Comparison of ENCODE assay signal across 18 cellular contexts in genomic region chr13:20116213-20116612, GRCh38. TPM values are rescaled to one million over a fixed set of nuclear protein-coding genes. Genes with fewer than 3 reads are reported as not detected.
DNase-seq lines count a peak whose midpoint lies in the region; ATAC-seq and TF ChIP-seq lines count a peak whose summit lies in the region.
"Had no signal": no experiment of that assay in that cellular context is flagged by ENCODE, and none has a peak within 500 bp of the region (broad histone marks: within the 10 kb centered on the region; RNA-seq: fewer than 3 reads in every experiment).

No MANE protein-coding gene starts in this region.

- no peak overlapping the region for H2AK5ac ChIP-seq in IMR-90 (ENCODE audit: low read depth, low read length)

- no peak overlapping the region for H4K8ac ChIP-seq in IMR-90 (ENCODE audit: low read depth in 2 of 2, low read length in 2 of 2)

- H4K91ac ChIP-seq in IMR-90 (ENCODE audit: insufficient read depth, low read depth, low read length): no peak overlapping the region

- TF ChIP-seq POLR2A in IMR-90 (IDR thresholded peaks at IDR 0.05; ENCODE audit: low read depth, low read length) (no peak), uterus (IDR thresholded peaks at IDR 0.05) (no peak)

- H3K9me3 Mint-ChIP-seq in natural killer cell (no peaks in the 10 kb centered on the region), chondrocyte (ENCODE audit: low read depth) (no peaks in the 10 kb centered on the region), neural progenitor cell (no peaks in the 10 kb centered on the region)
- H3K9me3 Mint-ChIP-seq in natural killer cell treated with Interleukin-12 subunit alpha and Interleukin-12 subunit beta and Interleukin-15 and Interleukin-18, amount 100 ng/mL, for 72 hours: no peaks in the 10 kb centered on the region

- no peak overlapping the region for H2AK9ac ChIP-seq in IMR-90 (replicated peaks; ENCODE audit: low read depth, low read length, poor library complexity)

- H2BK20ac ChIP-seq in IMR-90 (ENCODE audit: low read depth, low read length): no peak overlapping the region

- H2BK5ac ChIP-seq in IMR-90 (ENCODE audit: low read depth, low read length, poor library complexity, severe bottlenecking): no peak overlapping the region

- TF ChIP-seq RAD21 in IMR-90 (IDR thresholded peaks at IDR 0.05; ENCODE audit: low read length): no peak

- H3K9me3 ChIP-seq in IMR-90 (ENCODE audit: control insufficient read depth, insufficient read depth, low read length) (no peaks in the 10 kb centered on the region), neural progenitor cell (ENCODE audit: low read depth) (no peaks in the 10 kb centered on the region), uterus (no peaks in the 10 kb centered on the region)
- H3K9me3 ChIP-seq: A549 had no signal

- dilution Hi-C loops in IMR-90 (cut with HindIII; ENCODE audit: low sequenced_read_pairs, unreplicated experiment): no loop called here

- ATAC-seq in natural killer cell: no peak
- no peak for ATAC-seq in natural killer cell treated with Interleukin-12 subunit alpha and Interleukin-12 subunit beta and Interleukin-15 and Interleukin-18, amount 100 ng/mL, for 72 hours
- no peak for ATAC-seq in IMR-90 (ENCODE audit: low read depth)
- ATAC-seq: A549, SK-N-SH treated with all-trans-retinoic acid at 6 μM for 48 hours had no signal

- H3K9ac ChIP-seq in IMR-90 (ENCODE audit: low read depth, low read length) (no peak overlapping the region), neural progenitor cell (no peak overlapping the region)

- peaks cover 5 to 19% of the 10 kb centered on the region in 2 donors for H3K27me3 Mint-ChIP-seq in natural killer cell (ENCODE audit: low read depth in 2 of 2)
- H3K27me3 Mint-ChIP-seq in natural killer cell treated with Interleukin-12 subunit alpha and Interleukin-12 subunit beta and Interleukin-15 and Interleukin-18, amount 100 ng/mL, for 72 hours: peaks cover 9 to 19% of the 10 kb centered on the region in 2 donors
- H3K27me3 Mint-ChIP-seq in chondrocyte (ENCODE audit: low read depth): no peaks in the 10 kb centered on the region
- peaks cover 8% of the 10 kb centered on the region for H3K27me3 Mint-ChIP-seq in neural progenitor cell (ENCODE audit: insufficient read depth, low read depth)

- peaks cover 37% of the 10 kb centered on the region for H3F3A ChIP-seq in neural progenitor cell (ENCODE audit: low read depth)

- no peak overlapping the region for H2BK15ac ChIP-seq in IMR-90 (ENCODE audit: low read depth, low read length)

- no peak overlapping the region for H3K14ac ChIP-seq in IMR-90 (replicated peaks; ENCODE audit: low read depth, low read length)

- H3K27ac Mint-ChIP-seq in natural killer cell (no peak overlapping the region), chondrocyte (ENCODE audit: unreplicated experiment) (no peak overlapping the region), neural progenitor cell (no peak overlapping the region)
- no peak overlapping the region for H3K27ac Mint-ChIP-seq in natural killer cell treated with Interleukin-12 subunit alpha and Interleukin-12 subunit beta and Interleukin-15 and Interleukin-18, amount 100 ng/mL, for 72 hours
- H3K27ac Mint-ChIP-seq: CD14-positive monocyte had no signal

- no peak overlapping the region for H2BK120ac ChIP-seq in IMR-90 (ENCODE audit: low read depth, low read length)

- no peaks in the 10 kb centered on the region; the same call in 1 of the 2 replicates for H3K27me3 ChIP-seq in IMR-90 (ENCODE audit: control insufficient read depth, insufficient read depth, low read length)
- no peaks in the 10 kb centered on the region for H3K27me3 ChIP-seq in neural progenitor cell
- H3K27me3 ChIP-seq in uterus: no peaks in the 10 kb centered on the region

- H3K18ac ChIP-seq in IMR-90 (ENCODE audit: low read depth, low read length): no peak overlapping the region

- H3K36me3 Mint-ChIP-seq in natural killer cell: no peaks in the 10 kb centered on the region
- no peaks in the 10 kb centered on the region for H3K36me3 Mint-ChIP-seq in natural killer cell treated with Interleukin-12 subunit alpha and Interleukin-12 subunit beta and Interleukin-15 and Interleukin-18, amount 100 ng/mL, for 72 hours
- H3K36me3 Mint-ChIP-seq in chondrocyte (ENCODE audit: low read depth): no peaks in the 10 kb centered on the region
- no peaks in the 10 kb centered on the region for H3K36me3 Mint-ChIP-seq in neural progenitor cell
- H3K36me3 Mint-ChIP-seq: CD14-positive monocyte had no signal

- H2AFZ ChIP-seq in IMR-90 (replicated peaks; ENCODE audit: low read length, poor library complexity) (peak overlapping the region; percentile 43), neural progenitor cell (replicated peaks) (no peak overlapping the region)

- H3K4me3 ChIP-seq in IMR-90 (ENCODE audit: insufficient read depth, low read depth, low read length) (no peak overlapping the region), neural progenitor cell (no peak overlapping the region), coronary artery (no peak overlapping the region), uterus (no peak overlapping the region)
- H3K4me3 ChIP-seq: A549 had no signal

- no peaks in the 10 kb centered on the region for H4K20me1 ChIP-seq in IMR-90 (ENCODE audit: insufficient read depth, low read length)
- H4K20me1 ChIP-seq in neural progenitor cell (ENCODE audit: low read depth): no peaks in the 10 kb centered on the region

- no peak overlapping the region for H3K23ac ChIP-seq in IMR-90 (ENCODE audit: low read depth, low read length)

- POLR2A ChIA-PET in IMR-90 (lab: Charles Lee; ENCODE audit: unreplicated experiment): no interaction called here

- H3K4me1 ChIP-seq in IMR-90 (ENCODE audit: control insufficient read depth, insufficient read depth, low read length): peaks cover 8% of the 10 kb centered on the region; the same call in 1 of the 2 replicates
- no peaks in the 10 kb centered on the region for H3K4me1 ChIP-seq in neural progenitor cell
- H3K4me1 ChIP-seq in uterus: no peaks in the 10 kb centered on the region

- H3K9me1 ChIP-seq in IMR-90 (ENCODE audit: insufficient read depth, low read length): no peaks in the 10 kb centered on the region

- no peak overlapping the region for H3K4ac ChIP-seq in IMR-90 (ENCODE audit: low read depth, low read length)

- H3K79me2 ChIP-seq in neural progenitor cell (ENCODE audit: low read depth): no peaks in the 10 kb centered on the region

- H3K4me3 Mint-ChIP-seq in natural killer cell (peak overlapping the region; percentile 37), chondrocyte (ENCODE audit: unreplicated experiment) (no peak overlapping the region), neural progenitor cell (no peak overlapping the region)
- no peak overlapping the region for H3K4me3 Mint-ChIP-seq in natural killer cell treated with Interleukin-12 subunit alpha and Interleukin-12 subunit beta and Interleukin-15 and Interleukin-18, amount 100 ng/mL, for 72 hours
- H3K4me3 Mint-ChIP-seq: CD14-positive monocyte had no signal

- in situ Hi-C loops in IMR-90 (cut with MboI; ENCODE audit: low sequenced_read_pairs): no loop called here

- CTCF ChIA-PET in IMR-90 (lab: Yijun Ruan, JAX): no interaction called here

- no peak overlapping the region for H3K56ac ChIP-seq in IMR-90 (ENCODE audit: extremely low read depth, insufficient read depth, low read length)

- intact Hi-C loops in natural killer cell (cut with micrococcal nuclease) (no loop called here), IMR-90 (cut with micrococcal nuclease) (no loop called here), uterus (cut with DNase I; ENCODE audit: low total_unique reads) (no loop called here)

- DNase-seq in natural killer cell (no peak), IMR-90 (no peak), chondrocyte (ENCODE audit: low spot score) (no peak), neural progenitor cell (ENCODE audit: low spot score) (no peak), coronary artery (ENCODE audit: low spot score) (no peak), mucosa of gallbladder (ENCODE audit: low spot score) (no peak), uterus (no peak)
- no peak for DNase-seq in natural killer cell treated with Interleukin-12 subunit alpha and Interleukin-12 subunit beta and Interleukin-15 and Interleukin-18, amount 100 ng/mL, for 72 hours (ENCODE audit: low spot score)
- DNase-seq: DMS53, NCI-H1092, NCI-H1694, NCI-H345, NCI-H748 treated with DMSO at 0.1 percent for 48 hours, SHP77 had no signal

- no peak overlapping the region for H4K5ac ChIP-seq in IMR-90 (ENCODE audit: low read depth, low read length)

- H3K27ac ChIP-seq in IMR-90 (ENCODE audit: insufficient read depth, low read length) (no peak overlapping the region), neural progenitor cell (no peak overlapping the region), coronary artery (no peak overlapping the region), uterus (no peak overlapping the region)
- H3K27ac ChIP-seq: A549 had no signal

- H3K4me2 ChIP-seq in IMR-90 (ENCODE audit: low read depth, low read length) (no peak overlapping the region), neural progenitor cell (no peak overlapping the region)
- H3K4me2 ChIP-seq: A549 had no signal

- no TSS peak for BruUV-seq in IMR-90 (replicated peaks; lab: Mats Ljungman, UMichigan)

- H3K36me3 ChIP-seq in IMR-90 (ENCODE audit: control insufficient read depth, insufficient read depth, low read length) (no peaks in the 10 kb centered on the region), neural progenitor cell (no peaks in the 10 kb centered on the region), uterus (no peaks in the 10 kb centered on the region)

- H3K79me1 ChIP-seq in IMR-90 (ENCODE audit: low read depth in 1 of 2, low read length in 2 of 2): no peaks in the 10 kb centered on the region

- TF ChIP-seq CTCF in natural killer cell (IDR thresholded peaks at IDR 0.05) (no peak), IMR-90 (conservative IDR thresholded peaks at IDR 0.05; ENCODE audit: low read depth, low read length) (no peak), chondrocyte (IDR thresholded peaks at IDR 0.05) (peak; percentile 11), neural progenitor cell (IDR thresholded peaks at IDR 0.05) (peak; percentile 10), coronary artery (IDR thresholded peaks at IDR 0.05) (no peak), uterus (IDR thresholded peaks at IDR 0.05) (no peak)

- 100% methylated on average over 3 of the region's 6 CpGs; no CpG with 5 or more reads in 1 of the 2 experiments for WGBS in IMR-90 (ENCODE audit: extremely low coverage in 2 of 2, insufficient read length in 1 of 2), 2 experiments

- H3K4me1 Mint-ChIP-seq in natural killer cell (peaks cover 19 to 22% of the 10 kb centered on the region in 2 donors), chondrocyte (ENCODE audit: low read depth) (peaks cover 13% of the 10 kb centered on the region), neural progenitor cell (peaks cover 21% of the 10 kb centered on the region)
- H3K4me1 Mint-ChIP-seq in natural killer cell treated with Interleukin-12 subunit alpha and Interleukin-12 subunit beta and Interleukin-15 and Interleukin-18, amount 100 ng/mL, for 72 hours (ENCODE audit: low read depth in 2 of 2): peaks cover 19 to 22% of the 10 kb centered on the region in 2 donors

RNA-seq across cellular contexts. Expression of gene GJA3, which starts 44.6 kb away (rescaled TPM):
- under 1 TPM in 1 of 3 donors, not detected in 2; 0.18 TPM for total RNA-seq in natural killer cell
- under 1 TPM; 0.05 to 0.33 TPM for total RNA-seq in natural killer cell treated with Interleukin-12 subunit alpha and Interleukin-12 subunit beta and Interleukin-15 and Interleukin-18, amount 100 ng/mL, for 72 hours
- 2.7 and 3.6 TPM in 2 replicates for total RNA-seq in IMR-90 (2012; rRNA removed)
- 1.2 and 1.5 TPM in 2 replicates for polyA plus RNA-seq in IMR-90 (2012; rRNA removed)
- polyA plus RNA-seq in IMR-90 (2012; cell fraction: cytosol; rRNA removed): 0.80 and 1.1 TPM in 2 replicates
- polyA plus RNA-seq in IMR-90 (2012; cell fraction: nucleus; rRNA removed; ENCODE audit: low replicate concordance): 0.63 and 0.79 TPM in 2 replicates
- total RNA-seq in chondrocyte: 0.17 to 0.37 TPM (median 0.33 TPM) in 3 replicates
- 0.17 and 0.53 TPM in 2 replicates for total RNA-seq in neural progenitor cell (ENCODE audit: low replicate concordance)
- total RNA-seq in mucosa of gallbladder: 1.7 TPM
- total RNA-seq in uterus: under 1 TPM in 2 of 4 donors, not detected in 2; 0.07 to 0.37 TPM
- total RNA-seq: M059J had no signal
- polyA plus RNA-seq: CD14-positive monocyte had no signal

Comparison
In these comparisons a context has a peak if more than half of its experiments do, and no peak if none do; other contexts are left out.
1. CTCF ChIP-seq: peak in chondrocyte (single experiment) and neural progenitor cell (single experiment); none in natural killer cell (single experiment), IMR-90 (single experiment), coronary artery (single experiment) and uterus (0 of 4).